Comparison of ENCODE assay signal across 8 cellular contexts in genomic region chr19:36573948-36574726, GRCh38. TPM values are rescaled to one million over a fixed set of nuclear protein-coding genes. Genes with fewer than 3 reads are reported as not detected.
A peak's percentile ranks its signal among the peaks of the same experiment; 100 is the strongest.
DNase-seq lines count a peak whose midpoint lies in the region; ATAC-seq and TF ChIP-seq lines count a peak whose summit lies in the region.

No MANE protein-coding gene starts in this region.

- POLR2A ChIA-PET in PC-3 (lab: Charles Lee; ENCODE audit: unreplicated experiment): no interaction called here

- H3K79me2 ChIP-seq in PC-3 (ENCODE audit: low read length): peaks cover 34% of the 10 kb centered on the region

- ATAC-seq in PC-3 (peak; percentile 39), naive B cell (ENCODE audit: low read depth in 2 of 2) (no peak), HG03039 (IDR thresholded peaks at IDR 0.05; ENCODE audit: unreplicated experiment) (no peak)

- H3K27ac Mint-ChIP-seq in endodermal cell (peak overlapping the region; percentile 99), naive B cell (peak overlapping the region in 5 of 6 donors; percentile 93 to 99 (median 96))

- H3K36me3 ChIP-seq in PC-3 (ENCODE audit: low read depth, low read length): peaks cover 47% of the 10 kb centered on the region
- peaks cover 48% of the 10 kb centered on the region for H3K36me3 ChIP-seq in endodermal cell (ENCODE audit: control insufficient read depth, insufficient read depth, low read length)

- 38 to 65% methylated on average over 7 to 15 of the region's 15 CpGs for WGBS in endodermal cell (ENCODE audit: insufficient coverage in 1 of 2, insufficient read length in 1 of 2), 2 experiments

- CTCF ChIA-PET in PC-3 (lab: Charles Lee): no interaction called here

- peak overlapping the region; percentile 79 for H3K9ac ChIP-seq in PC-3 (ENCODE audit: low read length)
- peak overlapping the region; percentile 94 for H3K9ac ChIP-seq in endodermal cell (ENCODE audit: extremely low read depth, low read length, poor library complexity, severe bottlenecking)

- intact Hi-C loops in PC-3 (cut with micrococcal nuclease): no loop called here

- DNase-seq in NCI-H2227 (lab: John Stamatoyannopoulos, UW; ENCODE audit: unreplicated experiment) (peak; percentile 14), NCI-H2227 treated with DMSO at 0.1 percent for 48 hours (lab: John Stamatoyannopoulos, UW) (no peak), PC-3 (peak; percentile 1), endodermal cell (no peak), naive B cell (no peak), HCEC 1CT (no peak)
- no peak for DNase-seq in stimulated activated CD4-positive, alpha-beta T cell treated with anti-CD3 and anti-CD28 coated beads, Interleukin-15, amount 100 ng/mL, for 24 hours

- H2AFZ ChIP-seq in PC-3 (ENCODE audit: low read length): peak overlapping the region; percentile 98

- H3K4me1 ChIP-seq in PC-3 (ENCODE audit: insufficient read depth, low read length) (no peaks in the 10 kb centered on the region), endodermal cell (ENCODE audit: control insufficient read depth, insufficient read depth, low read length) (no peaks in the 10 kb centered on the region)

- no peaks in the 10 kb centered on the region for H3F3A ChIP-seq in PC-3 (ENCODE audit: low read length, unreplicated experiment)

- BruUV-seq in PC-3 (replicated peaks; lab: Mats Ljungman, UMichigan): no TSS peak

- no peaks in the 10 kb centered on the region for H4K20me1 ChIP-seq in PC-3 (ENCODE audit: low read length)

- H3K4me3 Mint-ChIP-seq in endodermal cell (peak overlapping the region; percentile 85), naive B cell (peak overlapping the region; percentile 86 to 100 (median 95))

- H3K36me3 Mint-ChIP-seq in endodermal cell (ENCODE audit: low read depth) (peaks cover 54% of the 10 kb centered on the region), naive B cell (peaks cover 0 to 16% of the 10 kb centered on the region in 2 donors)

- H3K4me1 Mint-ChIP-seq in endodermal cell (peaks cover 18% of the 10 kb centered on the region), naive B cell (peaks cover 30 to 39% (median 37%) of the 10 kb centered on the region in 3 donors)

- H3K4me3 ChIP-seq in PC-3 (ENCODE audit: low read length): peak overlapping the region; percentile 98
- H3K4me3 ChIP-seq in endodermal cell (ENCODE audit: low read length): peak overlapping the region; percentile 94

- peak overlapping the region; percentile 85 for H3K4me2 ChIP-seq in PC-3 (ENCODE audit: low read length)

- no peaks in the 10 kb centered on the region for H3K9me2 ChIP-seq in PC-3 (replicated peaks; ENCODE audit: low read length)

- H3K27ac ChIP-seq in PC-3 (ENCODE audit: low read length): no peak overlapping the region
- no peak overlapping the region for H3K27ac ChIP-seq in endodermal cell (ENCODE audit: low read depth, low read length)

- H3K9me3 ChIP-seq in PC-3 (ENCODE audit: low read length): no peaks in the 10 kb centered on the region
- peaks cover 50% of the 10 kb centered on the region for H3K9me3 ChIP-seq in endodermal cell (ENCODE audit: control insufficient read depth, low read length)

- TF ChIP-seq CTCF in PC-3 (conservative IDR thresholded peaks at IDR 0.05; ENCODE audit: low read depth, low read length): no peak
- no peak for TF ChIP-seq CTCF in endodermal cell (conservative IDR thresholded peaks at IDR 0.05)

- H3K9me3 Mint-ChIP-seq in endodermal cell (no peaks in the 10 kb centered on the region), naive B cell (peaks cover 0 to 2% (median 0%) of the 10 kb centered on the region in 7 donors)

- H3K27me3 ChIP-seq in PC-3 (ENCODE audit: low read length): no peaks in the 10 kb centered on the region
- no peaks in the 10 kb centered on the region for H3K27me3 ChIP-seq in endodermal cell (ENCODE audit: control insufficient read depth, insufficient read depth, low read length, poor library complexity, severe bottlenecking)

- H3K27me3 Mint-ChIP-seq in endodermal cell (ENCODE audit: insufficient read depth): no peaks in the 10 kb centered on the region
- no peaks in the 10 kb centered on the region for H3K27me3 Mint-ChIP-seq in naive B cell

RNA-seq across cellular contexts. Expression of gene ZNF529, which starts 1.0 kb away (rescaled TPM):
- total RNA-seq in PC-3 (2014; rRNA removed) (2.9 and 3.1 TPM in 2 replicates), endodermal cell (10 to 100 TPM; 14.6 to 20.4 TPM)
- 14.7 TPM for polyA plus RNA-seq in endodermal cell (2013, experiment 1 of 2)
- polyA plus RNA-seq in endodermal cell (2013, experiment 2 of 2): 13.2 TPM
- 10 to 100 TPM in 3 of 6 donors, 1 to 10 TPM in 3; 5.9 to 10.8 (median 9.5) TPM for polyA plus RNA-seq in naive B cell (ENCODE audit: low read depth in 6 of 6)

RNA-seq across cellular contexts. Expression of gene ZNF382, which starts 31.0 kb away (rescaled TPM):
- total RNA-seq in PC-3 (2014; rRNA removed): 0.75 and 0.91 TPM in 2 replicates
- 10 to 100 TPM; 11.1 to 13.5 TPM for total RNA-seq in endodermal cell
- 21.3 TPM for polyA plus RNA-seq in endodermal cell (2013, experiment 1 of 2)
- 16.8 TPM for polyA plus RNA-seq in endodermal cell (2013, experiment 2 of 2)
- 10 to 100 TPM in 3 of 6 donors, 1 to 10 TPM in 2, under 1 TPM in 1; 0.28 to 15.5 (median 8.0) TPM for polyA plus RNA-seq in naive B cell (ENCODE audit: low read depth in 6 of 6)

RNA-seq across cellular contexts. Expression of gene ZNF260, which starts 46.1 kb away (rescaled TPM):
- total RNA-seq in PC-3 (2014; rRNA removed) (5.5 and 6.0 TPM in 2 replicates), endodermal cell (10 to 100 TPM; 47.3 to 56.3 TPM)
- 33.5 TPM for polyA plus RNA-seq in endodermal cell (2013, experiment 1 of 2)
- 27.9 TPM for polyA plus RNA-seq in endodermal cell (2013, experiment 2 of 2)
- 10 to 100 TPM in 3 of 6 donors, 1 to 10 TPM in 3; 2.2 to 16.2 (median 10.1) TPM for polyA plus RNA-seq in naive B cell (ENCODE audit: low read depth in 6 of 6)

Comparison
In these comparisons a context has a peak if more than half of its experiments do, and no peak if none do; other contexts are left out.
1. DNase-seq: peak in NCI-H2227 (single experiment) and PC-3 (single experiment); none in NCI-H2227 treated with DMSO at 0.1 percent for 48 hours (single experiment), endodermal cell (single experiment), naive B cell (single experiment), stimulated activated CD4-positive, alpha-beta T cell treated with anti-CD3 and anti-CD28 coated beads, Interleukin-15, amount 100 ng/mL, for 24 hours (single experiment) and HCEC 1CT (single experiment).